Comparison of ENCODE assay signal across 13 cellular contexts in the genomic region with DNA sequence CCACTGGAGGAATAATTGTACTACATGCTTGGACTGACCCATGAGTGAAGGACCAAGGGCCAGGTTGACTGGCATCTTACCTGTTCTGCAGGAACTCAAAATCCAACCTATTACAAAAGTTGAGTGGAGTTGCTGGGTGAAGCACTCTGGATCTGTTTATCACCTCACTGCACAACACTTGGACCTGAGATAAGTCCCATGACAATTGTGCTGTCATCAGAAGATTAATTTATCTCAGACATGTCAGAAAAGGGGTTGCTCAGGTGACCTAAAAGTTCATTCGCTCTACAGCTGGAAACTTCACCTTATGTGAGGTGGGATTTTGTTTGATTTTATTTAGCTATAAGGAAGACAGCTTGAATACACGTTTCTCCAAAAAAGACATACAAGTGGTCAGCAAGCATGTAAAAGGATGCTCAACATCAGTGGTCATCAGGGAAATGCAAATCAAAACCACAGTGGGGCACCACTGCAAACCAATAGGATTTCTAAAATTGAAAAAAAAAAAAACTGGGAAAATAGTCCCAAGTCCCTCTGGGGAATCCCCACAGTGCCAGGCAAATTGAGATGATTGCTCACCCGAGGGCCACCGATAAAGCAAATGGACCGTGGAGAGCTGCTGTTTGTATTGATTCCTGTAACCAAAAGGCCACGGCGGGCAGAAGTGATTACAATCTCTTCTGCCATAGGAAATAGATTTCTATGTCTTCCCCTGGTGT.
"Had no signal": no experiment of that assay in that cellular context is flagged by ENCODE, and none has a peak within 500 bp of the region (broad histone marks: within the 10 kb centered on the region; RNA-seq: fewer than 3 reads in every experiment).

No MANE protein-coding gene starts in this region.

- H3K27ac Mint-ChIP-seq: activated CD4-positive, alpha-beta memory T cell treated with anti-CD3 and anti-CD28 coated beads, Interleukin-2, amount 10 ng/mL, durations not matched to agents 7 days and 5 days; activated CD4-positive, alpha-beta T cell treated with anti-CD3 and anti-CD28 coated beads for 36 hours; mesothelial cell of epicardium; stimulated activated effector memory CD8-positive, alpha-beta T cell treated with anti-CD3 and anti-CD28 coated beads, Interleukin-12 subunit alpha, Interleukin-12 subunit beta, amount 100 ng/mL, for 72 hours had no signal

- H3K4me3 Mint-ChIP-seq: activated CD4-positive, alpha-beta memory T cell treated with anti-CD3 and anti-CD28 coated beads, Interleukin-2, amount 10 ng/mL, durations not matched to agents 7 days and 5 days; activated CD4-positive, alpha-beta T cell treated with anti-CD3 and anti-CD28 coated beads for 36 hours; mesothelial cell of epicardium; stimulated activated effector memory CD8-positive, alpha-beta T cell treated with anti-CD3 and anti-CD28 coated beads, Interleukin-12 subunit alpha, Interleukin-12 subunit beta, amount 100 ng/mL, for 72 hours had no signal

- H3K36me3 ChIP-seq: tibial nerve, vagina had no signal

- H3K36me3 Mint-ChIP-seq: mesothelial cell of epicardium; stimulated activated effector memory CD8-positive, alpha-beta T cell treated with anti-CD3 and anti-CD28 coated beads, Interleukin-12 subunit alpha, Interleukin-12 subunit beta, amount 100 ng/mL, for 72 hours had no signal

- H3K27me3 ChIP-seq: tibial nerve, vagina had no signal

- H3K4me1 Mint-ChIP-seq: activated CD4-positive, alpha-beta memory T cell treated with anti-CD3 and anti-CD28 coated beads, Interleukin-2, amount 10 ng/mL, durations not matched to agents 7 days and 5 days; activated CD4-positive, alpha-beta T cell treated with anti-CD3 and anti-CD28 coated beads for 36 hours; stimulated activated effector memory CD8-positive, alpha-beta T cell treated with anti-CD3 and anti-CD28 coated beads, Interleukin-12 subunit alpha, Interleukin-12 subunit beta, amount 100 ng/mL, for 72 hours had no signal

- H3K27me3 Mint-ChIP-seq: activated CD4-positive, alpha-beta memory T cell treated with anti-CD3 and anti-CD28 coated beads, Interleukin-2, amount 10 ng/mL, durations not matched to agents 7 days and 5 days; activated CD4-positive, alpha-beta T cell treated with anti-CD3 and anti-CD28 coated beads for 36 hours had no signal

- H3K9me3 ChIP-seq: tibial nerve, vagina had no signal

- H3K27ac ChIP-seq: parathyroid adenoma, tibial nerve, vagina, VCaP had no signal

- DNase-seq: activated CD4-positive, alpha-beta memory T cell treated with anti-CD3 and anti-CD28 coated beads, Interleukin-2, amount 10 ng/mL, durations not matched to agents 7 days and 5 days; activated CD4-positive, alpha-beta T cell treated with anti-CD3 and anti-CD28 coated beads for 36 hours; activated CD8-positive, alpha-beta memory T cell treated with anti-CD3 and anti-CD28 coated beads, Interleukin-2, amount 50 U/mL, for 4 hours; activated naive CD4-positive, alpha-beta T cell; hippocampal formation; right cardiac atrium had no signal

- H3K9me3 Mint-ChIP-seq: activated CD4-positive, alpha-beta memory T cell treated with anti-CD3 and anti-CD28 coated beads, Interleukin-2, amount 10 ng/mL, durations not matched to agents 7 days and 5 days; mesothelial cell of epicardium; stimulated activated effector memory CD8-positive, alpha-beta T cell treated with anti-CD3 and anti-CD28 coated beads, Interleukin-12 subunit alpha, Interleukin-12 subunit beta, amount 100 ng/mL, for 72 hours had no signal

- H3K4me3 ChIP-seq: smooth muscle cell, tibial nerve, vagina had no signal

- ATAC-seq: activated CD4-positive, alpha-beta T cell treated with anti-CD3 and anti-CD28 coated beads for 36 hours; right cardiac atrium; stimulated activated effector memory CD8-positive, alpha-beta T cell treated with anti-CD3 and anti-CD28 coated beads, Interleukin-12 subunit alpha, Interleukin-12 subunit beta, amount 100 ng/mL, for 72 hours had no signal
